24 cellular contexts compared by ENCODE assay signal in the genomic region with DNA sequence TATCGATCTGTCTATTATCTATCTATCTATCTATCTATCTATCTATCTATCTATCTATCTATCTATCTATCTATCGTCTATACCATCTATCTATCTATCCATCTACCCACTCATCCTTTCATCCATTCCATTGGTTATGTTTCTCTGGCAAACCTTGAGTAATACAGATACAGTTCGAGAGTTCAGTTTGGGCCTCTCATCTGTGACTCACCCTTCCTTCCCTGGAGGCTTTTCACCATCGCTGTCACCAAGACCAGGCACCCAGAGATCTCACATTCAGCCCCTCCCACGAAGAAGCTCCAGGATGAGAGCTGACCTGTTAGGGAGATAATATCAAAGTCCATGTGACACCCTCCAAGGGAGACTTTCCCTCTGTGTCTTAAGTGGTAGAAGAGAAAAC.
DNase-seq lines count a peak whose midpoint lies in the region; ATAC-seq, FAIRE-seq and TF ChIP-seq lines count a peak whose summit lies in the region.
"Had no signal": no experiment of that assay in that cellular context is flagged by ENCODE, and none has a peak within 500 bp of the region (broad histone marks: within the 10 kb centered on the region; RNA-seq: fewer than 3 reads in every experiment).

No MANE protein-coding gene starts in this region.

- WGBS in K562 (ENCODE audit: insufficient coverage, low coverage, missing lambda C conversion rate): 2% methylated on average over 5 of the region's 5 CpGs

- TF ChIP-seq CTCF in MCF 10A (IDR thresholded peaks at IDR 0.05; ENCODE audit: unreplicated experiment) (no peak), breast epithelium (IDR thresholded peaks at IDR 0.05) (no peak), K562 (IDR thresholded peaks at IDR 0.05 in 2 of 3, conservative IDR thresholded peaks at IDR 0.05 in 1 of 3; ENCODE audit: insufficient read depth in 2 of 3, low read depth in 1 of 3, low read length in 3 of 3) (no peak), epithelial cell of esophagus (IDR thresholded peaks at IDR 0.05; ENCODE audit: insufficient read depth, low read depth, low read length, missing control alignments) (no peak), keratinocyte (optimal IDR thresholded peaks at IDR 0.05 in 1 of 3, IDR thresholded peaks at IDR 0.05 in 1 of 3, conservative IDR thresholded peaks at IDR 0.05 in 1 of 3; ENCODE audit: extremely low read depth in 1 of 3, insufficient read depth in 2 of 3, low read length in 3 of 3) (no peak)

- FAIRE-seq in K562 (lab: Jason Lieb, UNC) (no peak), keratinocyte (lab: Jason Lieb, UNC) (peak; percentile 56)
- FAIRE-seq: A549, G401.6, GM12892 had no signal

- H3K27me3 ChIP-seq in breast epithelium (no peaks in the 10 kb centered on the region), K562 (ENCODE audit: control insufficient read depth in 2 of 2, insufficient read depth in 2 of 2, low read length in 2 of 2) (no peaks in the 10 kb centered on the region), keratinocyte (ENCODE audit: control insufficient read depth, extremely low read depth, insufficient read depth, low read length) (no peaks in the 10 kb centered on the region)
- H3K27me3 ChIP-seq: BE2C had no signal

- in situ Hi-C loops in K562 (cut with MboI): no loop called here

- no peaks in the 10 kb centered on the region for H3K9me3 Mint-ChIP-seq in MCF 10A (ENCODE audit: unreplicated experiment)
- H3K9me3 Mint-ChIP-seq: CD4-positive, alpha-beta memory T cell; GM23338; H9 had no signal

- no peak for TF ChIP-seq RAD21 in K562 (CRISPR knock-in tag; conservative IDR thresholded peaks at IDR 0.05 in 1 of 2, IDR thresholded peaks at IDR 0.05 in 1 of 2)

- no peaks in the 10 kb centered on the region for H3K36me3 Mint-ChIP-seq in MCF 10A (ENCODE audit: insufficient read depth, unreplicated experiment)
- H3K36me3 Mint-ChIP-seq: CD4-positive, alpha-beta memory T cell had no signal

- CTCF ChIA-PET in MCF 10A (lab: Yijun Ruan, JAX): interaction anchor here (0.6 to 0.7 kb wide), 2 partner anchors 51 to 91 kb away, joined by 3 read pairs; no protein-coding TSS in a partner anchor
- CTCF ChIA-PET in K562 (lab: Yijun Ruan, JAX; ENCODE audit: low intra/inter-chr PET ratio): no interaction called here

- H3K27ac ChIP-seq in breast epithelium (no peak overlapping the region), K562 (ENCODE audit: extremely low read depth, low read depth, low read length) (no peak overlapping the region), keratinocyte (ENCODE audit: control insufficient read depth, insufficient read depth, low read length) (no peak overlapping the region)
- H3K27ac ChIP-seq: 22Rv1, A549 had no signal

- no peak for ATAC-seq in K562
- ATAC-seq: A549, GM23338, HCT116 had no signal

- H4K20me1 ChIP-seq in K562 (replicated peaks; ENCODE audit: control insufficient read depth, insufficient read depth, low read length): no peaks in the 10 kb centered on the region
- no peaks in the 10 kb centered on the region for H4K20me1 ChIP-seq in keratinocyte (ENCODE audit: control insufficient read depth, extremely low read depth, insufficient read depth, low read length)

- no peak overlapping the region for H3K4me3 ChIP-seq in breast epithelium
- H3K4me3 ChIP-seq in K562: no peak overlapping the region
- H3K4me3 ChIP-seq in epithelial cell of esophagus (ENCODE audit: low read length): no peak overlapping the region
- H3K4me3 ChIP-seq in keratinocyte (ENCODE audit: control insufficient read depth in 2 of 3, extremely low read depth in 1 of 3, insufficient read depth in 2 of 3, low read depth in 1 of 3, low read length in 3 of 3): no peak overlapping the region
- H3K4me3 ChIP-seq: A549, GM23338 had no signal

- no peak for TF ChIP-seq EP300 in K562 (IDR thresholded peaks at IDR 0.05; ENCODE audit: low read length)

- H3K4me1 Mint-ChIP-seq in MCF 10A (ENCODE audit: insufficient read depth, unreplicated experiment): no peaks in the 10 kb centered on the region
- H3K4me1 Mint-ChIP-seq: CD4-positive, alpha-beta memory T cell; GM23338; H9 had no signal

- no peaks in the 10 kb centered on the region for H3K9me3 ChIP-seq in breast epithelium
- H3K9me3 ChIP-seq in K562 (replicated peaks; ENCODE audit: control insufficient read depth, insufficient read depth, low read depth, low read length): no peaks in the 10 kb centered on the region
- no peaks in the 10 kb centered on the region for H3K9me3 ChIP-seq in keratinocyte (ENCODE audit: control insufficient read depth, low read depth, low read length)
- H3K9me3 ChIP-seq: A549, BE2C had no signal

- no peak overlapping the region for H3K4me3 Mint-ChIP-seq in MCF 10A (ENCODE audit: unreplicated experiment)
- H3K4me3 Mint-ChIP-seq: CD4-positive, alpha-beta memory T cell; GM23338; H9 had no signal

- peak; percentile 11 for DNase-seq in MCF 10A (ENCODE audit: unreplicated experiment)
- no peak for DNase-seq in breast epithelium (ENCODE audit: low spot score in 2 of 2)
- DNase-seq in K562 (ENCODE audit: extremely low read depth in 1 of 4, low spot score in 3 of 4): no peak
- DNase-seq in epithelial cell of esophagus (ENCODE audit: low read depth): peak; percentile 2
- no peak for DNase-seq in keratinocyte (ENCODE audit: low read depth, low spot score)
- DNase-seq in activated CD4-positive, CD25-positive, alpha-beta regulatory T cell (lab: John Stamatoyannopoulos, UW): no peak
- no peak for DNase-seq in SKM-1 (lab: John Stamatoyannopoulos, UW; ENCODE audit: unreplicated experiment)
- no peak for DNase-seq in RPMI8226
- DNase-seq: ACHN; AML-193; BE2C; C1 segment of cervical spinal cord; Calu3; CD4-positive, alpha-beta memory T cell; COR-L47; DMS53; DMS79 treated with DMSO at 0.1 percent for 48 hours; H9 had no signal

- H3K9me1 ChIP-seq in K562 (ENCODE audit: control insufficient read depth, insufficient read depth, low read length) (no peaks in the 10 kb centered on the region), keratinocyte (ENCODE audit: control insufficient read depth, extremely low read depth, insufficient read depth, low read length) (no peaks in the 10 kb centered on the region)

- no peak for TF ChIP-seq POLR2A in breast epithelium (IDR thresholded peaks at IDR 0.05)
- no peak for TF ChIP-seq POLR2A in K562 (conservative IDR thresholded peaks at IDR 0.05)

- dilution Hi-C loops in keratinocyte (cut with MboI; ENCODE audit: extremely low pct_ligation_motif_present, low sequenced_read_pairs): no loop called here

- no peaks in the 10 kb centered on the region for H3K4me1 ChIP-seq in breast epithelium
- H3K4me1 ChIP-seq in K562 (replicated peaks in 1 of 2; ENCODE audit: control insufficient read depth in 2 of 2, insufficient read depth in 2 of 2, low read length in 2 of 2): no peaks in the 10 kb centered on the region
- no peaks in the 10 kb centered on the region for H3K4me1 ChIP-seq in keratinocyte (ENCODE audit: control insufficient read depth, extremely low read depth, insufficient read depth, low read length)
- H3K4me1 ChIP-seq: A549, BE2C had no signal

- BruUV-seq in MCF 10A (replicated peaks; lab: Mats Ljungman, UMichigan) (no TSS peak), K562 (replicated peaks; lab: Mats Ljungman, UMichigan) (no TSS peak)

- H3K9ac ChIP-seq in K562 (ENCODE audit: insufficient read depth in 1 of 2, low read depth in 2 of 2, low read length in 2 of 2) (no peak overlapping the region), keratinocyte (ENCODE audit: control insufficient read depth, extremely low read depth, insufficient read depth, low read length) (no peak overlapping the region)

- no peaks in the 10 kb centered on the region for H3K27me3 Mint-ChIP-seq in MCF 10A (ENCODE audit: insufficient read depth, unreplicated experiment)
- H3K27me3 Mint-ChIP-seq: CD4-positive, alpha-beta memory T cell had no signal

- POLR2A ChIA-PET in MCF 10A (lab: Yijun Ruan, JAX): interaction anchor here (0.6 kb wide), 1 partner anchor 22 kb away, joined by 3 read pairs; no protein-coding TSS in a partner anchor
- POLR2A ChIA-PET in K562 (lab: Yijun Ruan, JAX): no interaction called here

- H2AFZ ChIP-seq in K562 (ENCODE audit: low read depth, low read length) (no peak overlapping the region), keratinocyte (ENCODE audit: control insufficient read depth, low read length) (no peak overlapping the region)
- H2AFZ ChIP-seq: GM23338 had no signal

- H3K79me2 ChIP-seq in K562 (ENCODE audit: control insufficient read depth, insufficient read depth, low read length): no peaks in the 10 kb centered on the region
- no peaks in the 10 kb centered on the region for H3K79me2 ChIP-seq in keratinocyte (ENCODE audit: control insufficient read depth, insufficient read depth, low read length)

- intact Hi-C loops in MCF 10A (cut with micrococcal nuclease) (no loop called here), breast epithelium (cut with DNase I; ENCODE audit: low total_unique reads) (no loop called here), K562 (cut with micrococcal nuclease) (no loop called here)

- H3K36me3 ChIP-seq in breast epithelium (no peaks in the 10 kb centered on the region), K562 (ENCODE audit: control insufficient read depth, insufficient read depth, low read length) (no peaks in the 10 kb centered on the region), keratinocyte (ENCODE audit: control insufficient read depth in 2 of 2, extremely low read depth in 1 of 2, insufficient read depth in 2 of 2, low read length in 2 of 2) (no peaks in the 10 kb centered on the region)
- H3K36me3 ChIP-seq: BE2C had no signal

- H3K4me2 ChIP-seq in K562 (ENCODE audit: insufficient read depth, low read length) (no peak overlapping the region), keratinocyte (ENCODE audit: control insufficient read depth, extremely low read depth, insufficient read depth, low read depth, low read length) (no peak overlapping the region)
- H3K4me2 ChIP-seq: A549, GM23338 had no signal

- H3K27ac Mint-ChIP-seq in MCF 10A (ENCODE audit: low read depth, unreplicated experiment): no peak overlapping the region
- H3K27ac Mint-ChIP-seq: CD4-positive, alpha-beta memory T cell; GM23338; H9 had no signal

TF ChIP-seq in K562, 482 proteins besides CTCF, POLR2A, EP300 and RAD21:
- TF ChIP-seq TARDBP (IDR thresholded peaks at IDR 0.05) (no peak), ARID2 (IDR thresholded peaks at IDR 0.05) (no peak), DACH1 (IDR thresholded peaks at IDR 0.05; ENCODE audit: partially characterized antibody) (peak; percentile 26), EHMT2 (IDR thresholded peaks at IDR 0.05) (no peak), FOSL1 (tag; conservative IDR thresholded peaks at IDR 0.05) (0 out of 2 replicates have a peak, but pooled peaks have one; percentile 20)
TF ChIP-seq in K562: peak in this region for 2.

Comparison
In these comparisons a context has a peak if more than half of its experiments do, and no peak if none do; other contexts are left out.
1. DNase-seq: peak in MCF 10A (single experiment) and epithelial cell of esophagus (single experiment); none in breast epithelium (0 of 2), K562 (0 of 4), keratinocyte (single experiment), activated CD4-positive, CD25-positive, alpha-beta regulatory T cell (0 of 4), SKM-1 (single experiment) and RPMI8226 (single experiment).